Comparison of ENCODE assay signal across 9 cellular contexts in the genomic region with DNA sequence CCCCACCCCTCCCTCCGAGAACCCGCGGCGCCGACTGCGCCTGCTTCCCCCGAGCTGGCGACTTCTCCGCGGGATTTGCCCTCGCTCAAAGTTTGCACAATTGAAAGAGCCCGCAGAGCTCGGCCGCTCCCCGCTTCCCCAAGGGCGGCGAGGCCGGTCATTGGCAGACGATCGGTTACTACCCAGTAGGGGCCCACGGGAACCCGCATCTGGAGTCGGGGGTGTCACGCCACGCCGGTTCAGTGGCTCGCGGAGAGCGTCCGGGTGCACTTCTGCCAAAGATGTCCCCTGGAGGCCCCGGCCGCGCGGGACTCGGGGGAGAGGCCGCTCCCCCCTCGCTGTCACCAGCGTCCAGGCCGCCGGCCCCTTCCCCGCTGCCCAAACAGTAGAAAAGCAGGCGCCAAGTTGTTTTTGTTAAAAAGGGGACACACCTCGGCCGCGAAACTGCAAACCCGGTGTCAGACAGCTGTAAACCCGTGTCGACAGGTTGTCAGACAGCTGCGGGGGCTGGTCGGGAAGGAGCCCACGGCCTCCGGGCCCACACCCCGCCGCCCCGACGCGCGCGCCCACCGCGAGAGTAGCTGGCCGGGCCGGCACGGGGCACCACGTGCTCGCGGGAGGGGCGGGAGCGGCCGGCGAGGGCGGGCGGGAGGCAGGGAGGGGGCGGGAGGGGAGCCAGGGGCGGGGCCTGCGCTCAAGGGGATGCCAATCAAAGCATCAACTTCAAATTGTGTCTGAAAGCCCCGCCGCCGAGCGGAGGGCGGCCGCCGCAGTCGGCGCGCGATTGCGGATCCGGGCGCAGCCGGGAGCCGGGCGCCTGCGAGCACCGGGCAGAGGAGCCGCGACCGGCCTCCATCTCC. TPM values are rescaled to one million over a fixed set of nuclear protein-coding genes. Genes with fewer than 3 reads are reported as not detected.
DNase-seq lines count a peak whose midpoint lies in the region; ATAC-seq and TF ChIP-seq lines count a peak whose summit lies in the region.
"Had no signal": no experiment of that assay in that cellular context is flagged by ENCODE, and none has a peak within 500 bp of the region (broad histone marks: within the 10 kb centered on the region; RNA-seq: fewer than 3 reads in every experiment).

A gene (plus strand): TSS at position 731 of the 860 bp plus-strand sequence. CDS start 274 bp downstream, outside the sequence.

- no peaks in the 10 kb centered on the region for H3K9me3 Mint-ChIP-seq in activated T-helper 1 cell treated with anti-CD3 and anti-CD28 coated beads, Interleukin-12 subunit alpha, Interleukin-12 subunit beta, Interleukin-2, Interleukin-4 antibody, amounts not matched to agents 30 ng/mL and 10 ng/mL and 1 ng/mL, durations not matched to agents 14 hours and 24 hours and 36 hours
- no peaks in the 10 kb centered on the region for H3K9me3 Mint-ChIP-seq in CD8-positive, alpha-beta T cell

- peak within 1 kb of the TSS; percentile 65 for H3K4me3 ChIP-seq in HUES6 (ENCODE audit: low read depth, low read length)
- H3K4me3 ChIP-seq in iPS-15b (ENCODE audit: low read depth, low read length) = peak within 1 kb of the TSS; percentile 46
- peak within 1 kb of the TSS in 5 of 8 donors; percentile 6 to 39 (median 10) for H3K4me3 ChIP-seq in spleen
- no peak within 1 kb of the TSS for H3K4me3 ChIP-seq in CD8-positive, alpha-beta T cell (ENCODE audit: low read depth, low read length)
- H3K4me3 ChIP-seq in effector memory CD4-positive, alpha-beta T cell (ENCODE audit: insufficient read depth, low read depth, low read length, poor library complexity, severe bottlenecking) = no peak within 1 kb of the TSS

- 0 to 4% (median 4%) methylated on average over 22 to 98 of the region's 98 CpGs for WGBS in spleen, 5 donors

- DNase-seq in activated T-helper 1 cell treated with anti-CD3 and anti-CD28 coated beads, Interleukin-12 subunit alpha, Interleukin-12 subunit beta, Interleukin-2, Interleukin-4 antibody, amounts not matched to agents 30 ng/mL and 10 ng/mL and 1 ng/mL, durations not matched to agents 14 hours and 24 hours and 36 hours (ENCODE audit: low spot score) = no peak
- DNase-seq in spleen = no peak
- no peak for DNase-seq in CD8-positive, alpha-beta T cell
- DNase-seq in effector memory CD4-positive, alpha-beta T cell = no peak
- DNase-seq in NCI-H510A (lab: John Stamatoyannopoulos, UW) = no peak

- peak within 1 kb of the TSS; percentile 3 for H3K27ac Mint-ChIP-seq in activated T-helper 1 cell treated with anti-CD3 and anti-CD28 coated beads, Interleukin-12 subunit alpha, Interleukin-12 subunit beta, Interleukin-2, Interleukin-4 antibody, amounts not matched to agents 30 ng/mL and 10 ng/mL and 1 ng/mL, durations not matched to agents 14 hours and 24 hours and 36 hours
- no peak within 1 kb of the TSS for H3K27ac Mint-ChIP-seq in CD8-positive, alpha-beta T cell

- intact Hi-C loops in activated T-helper 1 cell treated with anti-CD3 and anti-CD28 coated beads, Interleukin-12 subunit alpha, Interleukin-12 subunit beta, Interleukin-2, Interleukin-4 antibody, amounts not matched to agents 30 ng/mL and 10 ng/mL and 1 ng/mL, durations not matched to agents 14 hours and 24 hours and 36 hours (cut with micrococcal nuclease) = loop anchor here (5.0 kb wide), 1 partner anchor 1708 kb away; no protein-coding TSS in a partner anchor
- intact Hi-C loops in spleen (cut with DNase I; ENCODE audit: low total_unique reads) = no loop called here
- intact Hi-C loops in CD8-positive, alpha-beta T cell (cut with DNase I, micrococcal nuclease) = no loop called here

- ATAC-seq in HG03280 (IDR thresholded peaks at IDR 0.05; ENCODE audit: unreplicated experiment) = no peak
- no peak for ATAC-seq in CD8-positive, alpha-beta T cell

- H3K36me3 ChIP-seq in HUES6 (ENCODE audit: control insufficient read depth, insufficient read depth, low read length) = no peaks in the 10 kb centered on the region
- H3K36me3 ChIP-seq in iPS-15b (ENCODE audit: control insufficient read depth, insufficient read depth, low read length) = no peaks in the 10 kb centered on the region
- no peaks in the 10 kb centered on the region for H3K36me3 ChIP-seq in spleen
- no peaks in the 10 kb centered on the region for H3K36me3 ChIP-seq in CD8-positive, alpha-beta T cell (ENCODE audit: insufficient read depth, low read length)
- H3K36me3 ChIP-seq in effector memory CD4-positive, alpha-beta T cell (ENCODE audit: control insufficient read depth, insufficient read depth, low read length) = no peaks in the 10 kb centered on the region

- H3K36me3 Mint-ChIP-seq in activated T-helper 1 cell treated with anti-CD3 and anti-CD28 coated beads, Interleukin-12 subunit alpha, Interleukin-12 subunit beta, Interleukin-2, Interleukin-4 antibody, amounts not matched to agents 30 ng/mL and 10 ng/mL and 1 ng/mL, durations not matched to agents 14 hours and 24 hours and 36 hours (ENCODE audit: low read depth) = peaks cover 2% of the 10 kb centered on the region
- no peaks in the 10 kb centered on the region for H3K36me3 Mint-ChIP-seq in CD8-positive, alpha-beta T cell

- CTCF ChIA-PET in CD8-positive, alpha-beta T cell (lab: Charles Lee) = no interaction called here

- no peaks in the 10 kb centered on the region for H3K4me1 Mint-ChIP-seq in activated T-helper 1 cell treated with anti-CD3 and anti-CD28 coated beads, Interleukin-12 subunit alpha, Interleukin-12 subunit beta, Interleukin-2, Interleukin-4 antibody, amounts not matched to agents 30 ng/mL and 10 ng/mL and 1 ng/mL, durations not matched to agents 14 hours and 24 hours and 36 hours (ENCODE audit: low read depth)
- peaks cover 9% of the 10 kb centered on the region for H3K4me1 Mint-ChIP-seq in CD8-positive, alpha-beta T cell (ENCODE audit: low read depth)

- POLR2A ChIA-PET in CD8-positive, alpha-beta T cell (lab: Charles Lee) = no interaction called here

- no peak within 1 kb of the TSS for H3K4me3 Mint-ChIP-seq in activated T-helper 1 cell treated with anti-CD3 and anti-CD28 coated beads, Interleukin-12 subunit alpha, Interleukin-12 subunit beta, Interleukin-2, Interleukin-4 antibody, amounts not matched to agents 30 ng/mL and 10 ng/mL and 1 ng/mL, durations not matched to agents 14 hours and 24 hours and 36 hours
- no peak within 1 kb of the TSS for H3K4me3 Mint-ChIP-seq in CD8-positive, alpha-beta T cell

- H3K9ac ChIP-seq in HUES6 (ENCODE audit: low read length) (peak within 1 kb of the TSS; percentile 58), iPS-15b (ENCODE audit: low read depth, low read length) (no peak within 1 kb of the TSS)

- H3K27me3 ChIP-seq in HUES6 (ENCODE audit: control insufficient read depth, insufficient read depth, low read length) (peaks cover 95% of the 10 kb centered on the region), iPS-15b (ENCODE audit: control insufficient read depth, insufficient read depth, low read length) (peaks cover 86% of the 10 kb centered on the region), spleen (replicated peaks in 1 of 7) (peaks cover 2 to 100% (median 98%) of the 10 kb centered on the region in 7 donors)
- H3K27me3 ChIP-seq in CD8-positive, alpha-beta T cell (ENCODE audit: insufficient read depth, low read length) = peaks cover 8% of the 10 kb centered on the region
- peaks cover 8% of the 10 kb centered on the region for H3K27me3 ChIP-seq in effector memory CD4-positive, alpha-beta T cell (replicated peaks; ENCODE audit: control insufficient read depth, insufficient read depth, low read length, poor library complexity, severe bottlenecking)

- H3K9me3 ChIP-seq in HUES6 (ENCODE audit: control insufficient read depth, insufficient read depth, low read depth, low read length) (no peaks in the 10 kb centered on the region), iPS-15b (ENCODE audit: control insufficient read depth, insufficient read depth, low read length) (no peaks in the 10 kb centered on the region), spleen (peaks cover 0 to 19% (median 0%) of the 10 kb centered on the region in 8 donors)
- no peaks in the 10 kb centered on the region for H3K9me3 ChIP-seq in CD8-positive, alpha-beta T cell (ENCODE audit: low read length)
- no peaks in the 10 kb centered on the region for H3K9me3 ChIP-seq in effector memory CD4-positive, alpha-beta T cell (ENCODE audit: control insufficient read depth, low read length)

- no peak for TF ChIP-seq CTCF in spleen (IDR thresholded peaks at IDR 0.05 in 8 of 11, conservative IDR thresholded peaks at IDR 0.05 in 3 of 11)
- TF ChIP-seq CTCF in CD8-positive, alpha-beta T cell (IDR thresholded peaks at IDR 0.05) = no peak

- no peak within 1 kb of the TSS for H3K27ac ChIP-seq in HUES6 (ENCODE audit: low read depth, low read length)
- no peak within 1 kb of the TSS for H3K27ac ChIP-seq in spleen
- H3K27ac ChIP-seq in CD8-positive, alpha-beta T cell (ENCODE audit: low read depth, low read length) = no peak within 1 kb of the TSS
- H3K27ac ChIP-seq in effector memory CD4-positive, alpha-beta T cell (ENCODE audit: insufficient read depth, low read length, poor library complexity, severe bottlenecking) = no peak within 1 kb of the TSS

- H3K4me1 ChIP-seq in HUES6 (ENCODE audit: control insufficient read depth, insufficient read depth, low read length) (peaks cover 62% of the 10 kb centered on the region), iPS-15b (ENCODE audit: control insufficient read depth, insufficient read depth, low read length) (peaks cover 9% of the 10 kb centered on the region), spleen (peaks cover 0 to 44% (median 12%) of the 10 kb centered on the region in 6 donors)
- no peaks in the 10 kb centered on the region for H3K4me1 ChIP-seq in CD8-positive, alpha-beta T cell (ENCODE audit: insufficient read depth, low read length)
- no peaks in the 10 kb centered on the region for H3K4me1 ChIP-seq in effector memory CD4-positive, alpha-beta T cell (ENCODE audit: control insufficient read depth, insufficient read depth, low read length, poor library complexity, severe bottlenecking)

- no peak for TF ChIP-seq POLR2A in spleen (IDR thresholded peaks at IDR 0.05)

- H3K27me3 Mint-ChIP-seq in activated T-helper 1 cell treated with anti-CD3 and anti-CD28 coated beads, Interleukin-12 subunit alpha, Interleukin-12 subunit beta, Interleukin-2, Interleukin-4 antibody, amounts not matched to agents 30 ng/mL and 10 ng/mL and 1 ng/mL, durations not matched to agents 14 hours and 24 hours and 36 hours (ENCODE audit: insufficient read depth) = peaks cover 61% of the 10 kb centered on the region
- peaks cover 45% of the 10 kb centered on the region for H3K27me3 Mint-ChIP-seq in CD8-positive, alpha-beta T cell (ENCODE audit: low read depth)

RNA-seq across cellular contexts. Expression of the gene that starts here (rescaled TPM):
- not detected in 2 replicates for total RNA-seq in activated T-helper 1 cell treated with anti-CD3 and anti-CD28 coated beads, Interleukin-12 subunit alpha, Interleukin-12 subunit beta, Interleukin-2, Interleukin-4 antibody, amounts not matched to agents 30 ng/mL and 10 ng/mL and 1 ng/mL, durations not matched to agents 14 hours and 24 hours and 36 hours
- not detected for total RNA-seq in spleen
- polyA plus RNA-seq in spleen = not detected
- total RNA-seq in CD8-positive, alpha-beta T cell = not detected
- total RNA-seq: fibroblast of lung had no signal
- polyA plus RNA-seq: fibroblast of lung had no signal

Comparison
In these comparisons a context has a peak if more than half of its experiments do, and no peak if none do; other contexts are left out.
1. H3K4me3 ChIP-seq: peak in HUES6 (single experiment), iPS-15b (single experiment) and spleen (5 of 8); none in CD8-positive, alpha-beta T cell (single experiment) and effector memory CD4-positive, alpha-beta T cell (single experiment).